In the genomic region with DNA sequence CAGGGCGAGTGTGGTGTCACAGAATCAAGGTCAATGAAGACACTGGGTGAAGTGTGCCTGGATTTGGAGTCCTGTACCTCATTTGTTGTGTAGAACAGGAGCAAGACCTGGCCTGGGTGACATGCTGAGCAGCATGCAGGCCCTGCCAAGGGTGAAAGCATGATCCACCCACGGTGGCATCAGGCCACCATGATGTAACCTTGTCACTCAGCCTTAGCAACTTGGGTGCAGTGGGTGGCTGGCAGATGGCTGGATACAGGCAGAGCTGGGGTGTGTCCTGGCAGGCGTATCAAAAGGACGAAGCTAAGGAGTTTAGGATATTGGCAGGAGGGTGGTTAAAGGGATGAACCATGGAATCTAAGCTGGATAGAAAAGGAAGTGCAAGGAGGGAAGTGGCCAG, we compare ENCODE assay signal across 21 cellular contexts. TPM values are rescaled to one million over a fixed set of nuclear protein-coding genes. Genes with fewer than 3 reads are reported as not detected.
DNase-seq lines count a peak whose midpoint lies in the region; ATAC-seq and TF ChIP-seq lines count a peak whose summit lies in the region.
"Had no signal": no experiment of that assay in that cellular context is flagged by ENCODE, and none has a peak within 500 bp of the region (broad histone marks: within the 10 kb centered on the region; RNA-seq: fewer than 3 reads in every experiment).

No MANE protein-coding gene starts in this region.

- no peak for TF ChIP-seq CTCF in endothelial cell (IDR thresholded peaks at IDR 0.05; ENCODE audit: unreplicated experiment)

- ATAC-seq in HG03432 (IDR thresholded peaks at IDR 0.05; ENCODE audit: unreplicated experiment): no peak
- no peak for ATAC-seq in GM18511 (IDR thresholded peaks at IDR 0.05; ENCODE audit: unreplicated experiment)
- ATAC-seq: PC-3 had no signal

- DNase-seq in NCI-H524 (lab: John Stamatoyannopoulos, UW): peak; percentile 40 to 66
- no peak for DNase-seq in NCI-H524 treated with DMSO at 0.1 percent for 48 hours (lab: John Stamatoyannopoulos, UW)
- peak; percentile 15 for DNase-seq in CD1c-positive myeloid dendritic cell (ENCODE audit: extremely low spot score)
- peak; percentile 85 for DNase-seq in NCI-H82 (lab: John Stamatoyannopoulos, UW)
- no peak for DNase-seq in endothelial cell (ENCODE audit: low spot score)
- DNase-seq in NCI-H1930 (lab: John Stamatoyannopoulos, UW): no peak
- DNase-seq: 8988T; Caco-2; CD4-positive, alpha-beta T cell; DMS53; H7; IMR-90; NCI-H1048; NCI-H1436 treated with DMSO at 0.1 percent for 48 hours; NCI-H2081 treated with DMSO at 0.1 percent for 48 hours; NCI-H774; PC-3; RPMI8226 had no signal

- peaks cover 88% of the 10 kb centered on the region for H3K4me1 Mint-ChIP-seq in endothelial cell (ENCODE audit: unreplicated experiment)
- H3K4me1 Mint-ChIP-seq: B cell had no signal

- peak overlapping the region; percentile 86 for H3K27ac Mint-ChIP-seq in endothelial cell (ENCODE audit: unreplicated experiment)
- H3K27ac Mint-ChIP-seq: B cell; CD4-positive, alpha-beta T cell had no signal

- H3K4me3 Mint-ChIP-seq in endothelial cell (ENCODE audit: unreplicated experiment): peak overlapping the region; percentile 91
- H3K4me3 Mint-ChIP-seq: B cell; CD4-positive, alpha-beta T cell had no signal

- peaks cover 12% of the 10 kb centered on the region for H3K27me3 Mint-ChIP-seq in endothelial cell (ENCODE audit: unreplicated experiment)

- H3K36me3 Mint-ChIP-seq in endothelial cell (ENCODE audit: low read depth, unreplicated experiment): peaks cover 75% of the 10 kb centered on the region

- H3K9me3 Mint-ChIP-seq in endothelial cell (ENCODE audit: unreplicated experiment): no peaks in the 10 kb centered on the region
- H3K9me3 Mint-ChIP-seq: CD4-positive, alpha-beta T cell had no signal

RNA-seq across cellular contexts. Expression of a gene that starts 10.3 kb away (rescaled TPM):
- total RNA-seq in endothelial cell (ENCODE audit: unreplicated experiment): 346 TPM

RNA-seq across cellular contexts. Expression of a gene that starts 54.7 kb away (rescaled TPM):
- 51.6 TPM for total RNA-seq in endothelial cell (ENCODE audit: unreplicated experiment)

RNA-seq across cellular contexts. Expression of a gene that starts 59.6 kb away (rescaled TPM):
- total RNA-seq in endothelial cell (ENCODE audit: unreplicated experiment): 58.1 TPM

Comparison
In these comparisons a context has a peak if more than half of its experiments do, and no peak if none do; other contexts are left out.
1. DNase-seq: peak in NCI-H524 (2 of 2), CD1c-positive myeloid dendritic cell (single experiment) and NCI-H82 (single experiment); none in NCI-H524 treated with DMSO at 0.1 percent for 48 hours (single experiment), endothelial cell (single experiment) and NCI-H1930 (0 of 2).